In the genomic region with DNA sequence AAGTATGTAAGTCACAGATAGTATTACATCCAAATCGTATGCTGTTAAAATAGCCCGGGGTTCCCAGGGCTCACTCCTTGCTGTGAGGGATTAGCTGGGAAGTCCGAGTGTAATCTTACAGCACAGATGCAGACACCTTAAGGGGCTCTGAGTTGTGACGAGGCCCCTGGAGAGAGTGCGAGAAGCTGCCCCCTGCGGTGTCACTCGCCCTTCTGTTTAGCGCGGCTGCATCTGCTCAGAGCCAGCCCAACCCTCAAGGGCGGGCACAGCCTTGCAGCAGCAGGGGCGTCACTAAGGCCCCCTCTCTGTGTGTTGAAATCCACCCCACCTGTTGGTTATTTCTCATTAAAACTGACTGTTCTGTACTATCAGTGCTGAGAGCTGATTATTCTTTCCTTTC, we compare ENCODE assay signal across 7 cellular contexts.
DNase-seq lines count a peak whose midpoint lies in the region; ATAC-seq and TF ChIP-seq lines count a peak whose summit lies in the region.
"Not testable (repeated sequence)": the region's sequence is repeated elsewhere in the genome, so short reads cannot be mapped to it uniquely, and the experiment has no call there.

No MANE protein-coding gene starts in this region.

- H3K9me3 ChIP-seq in CD4-positive, CD25-positive, alpha-beta regulatory T cell (ENCODE audit: control insufficient read depth in 2 of 2, low read length in 2 of 2); HEK293 (ENCODE audit: control insufficient read depth, insufficient read depth, low read depth, low read length); SJCRH30 (replicated peaks); osteoblast (ENCODE audit: low read depth, low read length): not testable (repeated sequence)

- not testable (repeated sequence) for H3K27me3 ChIP-seq in CD4-positive, CD25-positive, alpha-beta regulatory T cell (ENCODE audit: control insufficient read depth, insufficient read depth, low read length); SJCRH30; osteoblast (ENCODE audit: insufficient read depth, low read length)

- H3K36me3 ChIP-seq in CD4-positive, CD25-positive, alpha-beta regulatory T cell (ENCODE audit: control insufficient read depth, insufficient read depth, low read length), result peaks cover 23% of the 10 kb centered on the region
- not testable (repeated sequence) for H3K36me3 ChIP-seq in HEK293 (ENCODE audit: control insufficient read depth in 2 of 2, insufficient read depth in 1 of 2, low read length in 2 of 2); SJCRH30; osteoblast (ENCODE audit: insufficient read depth, low read length)

- H3K4me2 ChIP-seq in osteoblast (ENCODE audit: insufficient read depth, low read length), result not testable (repeated sequence)

- POLR2A ChIA-PET in HEK293 (lab: Yijun Ruan, JAX), result not testable (repeated sequence)

- H3K4me1 Mint-ChIP-seq in CD4-positive, CD25-positive, alpha-beta regulatory T cell, result peaks cover 13 to 47% (median 20%) of the 10 kb centered on the region in 4 donors
- peaks cover 52 to 84% of the 10 kb centered on the region in 2 donors for H3K4me1 Mint-ChIP-seq in immature natural killer cell

- DNase-seq in CD4-positive, CD25-positive, alpha-beta regulatory T cell; immature natural killer cell: not testable (repeated sequence)
- DNase-seq in NCI-H524 (lab: John Stamatoyannopoulos, UW) (peak; percentile 98 to 99), SJCRH30 (peak; percentile 58 to 73), osteoblast (ENCODE audit: insufficient read length, low spot score, missing footprints) (peak; percentile 36)
- DNase-seq in activated CD8-positive, alpha-beta memory T cell treated with anti-CD3 and anti-CD28 coated beads, Interleukin-2, amount 50 U/mL, for 48 hours, result peak; percentile 22

- H2AFZ ChIP-seq in osteoblast (ENCODE audit: low read length), result not testable (repeated sequence)

- peaks cover 36% of the 10 kb centered on the region for H3K36me3 Mint-ChIP-seq in CD4-positive, CD25-positive, alpha-beta regulatory T cell
- H3K36me3 Mint-ChIP-seq in immature natural killer cell, result peaks cover 16 to 49% (median 28%) of the 10 kb centered on the region in 3 donors

- not testable (repeated sequence) for H3K4me3 ChIP-seq in CD4-positive, CD25-positive, alpha-beta regulatory T cell (ENCODE audit: low read depth, low read length); HEK293 (ENCODE audit: low read depth, low read length); SJCRH30; osteoblast (ENCODE audit: insufficient read depth, low read length)

- not testable (repeated sequence) for TF ChIP-seq CTCF in HEK293 (tag by site-specific recombination; IDR thresholded peaks at IDR 0.05); osteoblast (IDR thresholded peaks at IDR 0.05; ENCODE audit: extremely low read depth, low read depth, low read length)

- H4K20me1 ChIP-seq in osteoblast (ENCODE audit: insufficient read depth, low read length), result not testable (repeated sequence)

- peak overlapping the region in 2 of 3 donors; percentile 26 to 52 for H3K27ac Mint-ChIP-seq in CD4-positive, CD25-positive, alpha-beta regulatory T cell
- H3K27ac Mint-ChIP-seq in immature natural killer cell, result peak overlapping the region; percentile 44 to 89 (median 83)

- CTCF ChIA-PET in HEK293 (lab: Yijun Ruan, JAX), result not testable (repeated sequence)

- H3K27me3 Mint-ChIP-seq in CD4-positive, CD25-positive, alpha-beta regulatory T cell, result not testable (repeated sequence)
- peaks cover 13 to 15% (median 13%) of the 10 kb centered on the region in 3 donors for H3K27me3 Mint-ChIP-seq in immature natural killer cell (ENCODE audit: low read depth in 3 of 3)

- not testable (repeated sequence) for H3K9me3 Mint-ChIP-seq in CD4-positive, CD25-positive, alpha-beta regulatory T cell; immature natural killer cell

- H3K4me3 Mint-ChIP-seq in CD4-positive, CD25-positive, alpha-beta regulatory T cell; immature natural killer cell: not testable (repeated sequence)

- ATAC-seq in CD4-positive, CD25-positive, alpha-beta regulatory T cell (ENCODE audit: low read depth in 2 of 2), result not testable (repeated sequence)

- H3K4me1 ChIP-seq in CD4-positive, CD25-positive, alpha-beta regulatory T cell (ENCODE audit: control insufficient read depth, insufficient read depth, low read length, poor library complexity, severe bottlenecking); HEK293 (ENCODE audit: control insufficient read depth, insufficient read depth, low read length); SJCRH30; osteoblast (ENCODE audit: insufficient read depth, low read length): not testable (repeated sequence)

- not testable (repeated sequence) for H3K27ac ChIP-seq in CD4-positive, CD25-positive, alpha-beta regulatory T cell (ENCODE audit: insufficient read depth, low read length, poor library complexity, severe bottlenecking); HEK293 (ENCODE audit: extremely low read depth, low read depth, low read length); SJCRH30; osteoblast (ENCODE audit: low read depth, low read length)

- not testable (repeated sequence) for H3K79me2 ChIP-seq in osteoblast (ENCODE audit: insufficient read depth, low read length)

TF ChIP-seq in HEK293, 187 proteins besides CTCF, POLR2A, EP300 and RAD21:
- peak; percentile 72 for TF ChIP-seq SCRT2 (tag by site-specific recombination; IDR thresholded peaks at IDR 0.05)
- TF ChIP-seq ZIC2 (tag by site-specific recombination; IDR thresholded peaks at IDR 0.05), result peak; percentile 43; the same call in 1 of the 2 replicates
- TF ChIP-seq GLIS1 (tag by site-specific recombination; IDR thresholded peaks at IDR 0.05), result peak; percentile 49
